Comparison of ENCODE assay signal across 27 cellular contexts in genomic region chr1:226044514-226045132, GRCh38. TPM values are rescaled to one million over a fixed set of nuclear protein-coding genes. Genes with fewer than 3 reads are reported as not detected.
A peak's percentile ranks its signal among the peaks of the same experiment; 100 is the strongest.
DNase-seq lines count a peak whose midpoint lies in the region; ATAC-seq, FAIRE-seq and TF ChIP-seq lines count a peak whose summit lies in the region.
"Had no signal": no experiment of that assay in that cellular context is flagged by ENCODE, and none has a peak within 500 bp of the region (broad histone marks: within the 10 kb centered on the region; RNA-seq: fewer than 3 reads in every experiment).

No MANE protein-coding gene starts in this region.

- H3K4me3 Mint-ChIP-seq in activated T-cell treated with anti-CD3 and anti-CD28 coated beads, Interleukin-2, amount 50 U/mL, for 72 hours = no peak overlapping the region
- H3K4me3 Mint-ChIP-seq: CD8-positive, alpha-beta memory T cell had no signal

- H3K36me3 Mint-ChIP-seq in activated T-cell treated with anti-CD3 and anti-CD28 coated beads, Interleukin-2, amount 50 U/mL, for 72 hours (ENCODE audit: insufficient read depth in 2 of 2) = no peaks in the 10 kb centered on the region

- no peaks in the 10 kb centered on the region for H3K4me1 Mint-ChIP-seq in activated T-cell treated with anti-CD3 and anti-CD28 coated beads, Interleukin-2, amount 50 U/mL, for 72 hours (ENCODE audit: low read depth)

- H3K36me3 ChIP-seq in ovary = no peaks in the 10 kb centered on the region
- H3K36me3 ChIP-seq: SJSA1 had no signal

- TF ChIP-seq EP300 in ovary (IDR thresholded peaks at IDR 0.05) = no peak

- TF ChIP-seq POLR2A in ovary (IDR thresholded peaks at IDR 0.05) (no peak), GM12892 (IDR thresholded peaks at IDR 0.05; ENCODE audit: low read depth, low read length) (no peak)

- intact Hi-C loops in ovary (cut with DNase I) = no loop called here

- ATAC-seq in activated T-cell treated with anti-CD3 and anti-CD28 coated beads, Interleukin-2, amount 50 U/mL, for 72 hours (replicated peaks in 1 of 2) = no peak
- ATAC-seq: Right ventricle myocardium inferior had no signal

- no peak for DNase-seq in activated T-cell treated with anti-CD3 and anti-CD28 coated beads, Interleukin-2, amount 50 U/mL, for 72 hours
- no peak for DNase-seq in activated T-cell treated with anti-CD3 and anti-CD28 coated beads for 4 hours
- DNase-seq in M059J (ENCODE audit: low read depth) = peak; percentile 11
- DNase-seq in choroid plexus epithelial cell (ENCODE audit: low read depth) = peak; percentile 5
- DNase-seq in ovary = peak; percentile 45 to 79 (median 64)
- DNase-seq in GM12892 (ENCODE audit: insufficient read length) = no peak
- no peak for DNase-seq in NCI-H748 (lab: John Stamatoyannopoulos, UW; ENCODE audit: unreplicated experiment)
- no peak for DNase-seq in activated naive CD4-positive, alpha-beta T cell (lab: John Stamatoyannopoulos, UW)
- DNase-seq: 8988T; C1 segment of cervical spinal cord; CD8-positive, alpha-beta memory T cell; DMS79 treated with DMSO at 0.1 percent for 48 hours; GF-D8; HCEC 1CT; KG1; MM.1S; NCI-H2029; NCI-H2227 treated with DMSO at 0.1 percent for 48 hours; NCI-H510A treated with DMSO at 0.1 percent for 48 hours; NCI-H748 treated with DMSO at 0.1 percent for 48 hours; NK-92 treated with Interleukin-12 subunit alpha and Interleukin-12 subunit beta, amount 100 ng/mL, for 24 hours; PC-9 had no signal

- H3K9me3 Mint-ChIP-seq in activated T-cell treated with anti-CD3 and anti-CD28 coated beads, Interleukin-2, amount 50 U/mL, for 72 hours = no peaks in the 10 kb centered on the region
- H3K9me3 Mint-ChIP-seq: CD8-positive, alpha-beta memory T cell had no signal

- H3K4me3 ChIP-seq in choroid plexus epithelial cell (ENCODE audit: low read depth, low read length) (no peak overlapping the region), ovary (no peak overlapping the region)
- H3K4me3 ChIP-seq: PC-9, SJSA1 had no signal

- no peaks in the 10 kb centered on the region for H3K9me3 ChIP-seq in ovary
- H3K9me3 ChIP-seq: SJSA1 had no signal

- peak overlapping the region; percentile 40 for H3K27ac Mint-ChIP-seq in activated T-cell treated with anti-CD3 and anti-CD28 coated beads, Interleukin-2, amount 50 U/mL, for 72 hours

- no peak for FAIRE-seq in GM12892 (lab: Jason Lieb, UNC)
- FAIRE-seq: GM12891, GM19239, H1 had no signal

- peak overlapping the region in 1 of 2 donors; percentile 28 for H3K27ac ChIP-seq in ovary
- H3K27ac ChIP-seq: PC-9, SJSA1 had no signal

- H3K27me3 Mint-ChIP-seq in activated T-cell treated with anti-CD3 and anti-CD28 coated beads, Interleukin-2, amount 50 U/mL, for 72 hours (ENCODE audit: low read depth) = no peaks in the 10 kb centered on the region

- TF ChIP-seq CTCF in choroid plexus epithelial cell (conservative IDR thresholded peaks at IDR 0.05; ENCODE audit: low read depth, low read length) (no peak), ovary (IDR thresholded peaks at IDR 0.05) (no peak)

- peaks cover 8% of the 10 kb centered on the region for H3K4me1 ChIP-seq in ovary (ENCODE audit: insufficient read depth)

- WGBS in ovary, 3 donors = 15 to 44% (median 19%) methylated on average over 4 of the region's 4 CpGs

- no peaks in the 10 kb centered on the region for H3K27me3 ChIP-seq in ovary
- H3K27me3 ChIP-seq: SJSA1 had no signal

RNA-seq across cellular contexts. Expression of gene H3-3A, which starts 17.9 kb away (rescaled TPM):
- 100 to 1,000 TPM; 231 to 239 TPM for total RNA-seq in activated T-cell treated with anti-CD3 and anti-CD28 coated beads, Interleukin-2, amount 50 U/mL, for 72 hours
- total RNA-seq in M059J (2014; rRNA removed; shearing (Covaris generic)) = 343 and 398 TPM in 2 replicates
- 100 to 1,000 TPM; 266 to 526 (median 420) TPM for total RNA-seq in ovary
- 100 to 1,000 TPM; 500 to 590 TPM for polyA plus RNA-seq in ovary
- 266 TPM for polyA plus RNA-seq in GM12892 (2012; ENCODE audit: missing spikeins)

RNA-seq across cellular contexts. Expression of gene SDE2, which starts 45.5 kb away (rescaled TPM):
- total RNA-seq in activated T-cell treated with anti-CD3 and anti-CD28 coated beads, Interleukin-2, amount 50 U/mL, for 72 hours = 10 to 100 TPM; 21.5 to 24.0 TPM
- total RNA-seq in M059J (2014; rRNA removed; shearing (Covaris generic)) = 15.5 and 28.7 TPM in 2 replicates
- total RNA-seq in ovary = 10 to 100 TPM; 16.0 to 24.4 (median 18.3) TPM
- polyA plus RNA-seq in ovary = 10 to 100 TPM; 13.1 to 13.2 TPM
- 8.3 TPM for polyA plus RNA-seq in GM12892 (2012; ENCODE audit: missing spikeins)

Comparison
In these comparisons a context has a peak if more than half of its experiments do, and no peak if none do; other contexts are left out.
1. DNase-seq: peak in M059J (single experiment), choroid plexus epithelial cell (single experiment) and ovary (5 of 5); none in activated T-cell treated with anti-CD3 and anti-CD28 coated beads, Interleukin-2, amount 50 U/mL, for 72 hours (0 of 2), activated T-cell treated with anti-CD3 and anti-CD28 coated beads for 4 hours (single experiment), GM12892 (single experiment), NCI-H748 (single experiment) and activated naive CD4-positive, alpha-beta T cell (0 of 4).